8 cellular contexts compared by ENCODE assay signal in genomic region chr14:20305265-20306078, GRCh38. TPM values are rescaled to one million over a fixed set of nuclear protein-coding genes. Genes with fewer than 3 reads are reported as not detected.
DNase-seq lines count a peak whose midpoint lies in the region; ATAC-seq and TF ChIP-seq lines count a peak whose summit lies in the region.

Gene TTC5, minus strand, starts transcription at chr14:20305951. Its CDS starts 14 bp downstream, at chr14:20305937.

- H3K36me3 Mint-ChIP-seq in WTC11 = peaks cover 13% of the 10 kb centered on the region

- H3K4me3 Mint-ChIP-seq in WTC11 = peak within 1 kb of the TSS; percentile 97

- peak; percentile 64 for TF ChIP-seq CTCF in WTC11 (IDR thresholded peaks at IDR 0.05)

- H3K4me1 Mint-ChIP-seq in WTC11 = peaks cover 9% of the 10 kb centered on the region

- H3K27ac Mint-ChIP-seq in WTC11 = peak within 1 kb of the TSS; percentile 2; the same call in 1 of the 2 replicates

- POLR2A ChIA-PET in WTC11 (lab: Charles Lee) = no interaction called here

- no peaks in the 10 kb centered on the region for H3K27me3 Mint-ChIP-seq in WTC11 (ENCODE audit: low read depth)

- CTCF ChIA-PET in WTC11 (lab: Charles Lee) = interaction anchor here (1.5 kb wide), 1 partner anchor 156 kb away, joined by 3 read pairs; the partner anchor contains the start of gene PIP4P1

- peak; percentile 89 for DNase-seq in AG08396 (ENCODE audit: low spot score)
- peak; percentile 66 for DNase-seq in NCI-H226
- peak; percentile 84 for DNase-seq in WTC11 (ENCODE audit: low spot score)
- peak; percentile 85 for DNase-seq in central memory CD4-positive, alpha-beta T cell
- peak; percentile 91 for DNase-seq in islet precursor cell
- DNase-seq in stimulated activated CD4-positive, alpha-beta T cell treated with anti-CD3 and anti-CD28 coated beads, Interleukin-12 subunit alpha, Interleukin-12 subunit beta, amount 100 ng/mL, for 48 hours (ENCODE audit: low read depth in 2 of 3, low spot score in 1 of 3) = peak; percentile 75 to 95 (median 83)

- peaks cover 5% of the 10 kb centered on the region for H3K9me3 Mint-ChIP-seq in WTC11

- peak; percentile 96 for ATAC-seq in GM18909 (IDR thresholded peaks at IDR 0.05; ENCODE audit: poor library complexity, unreplicated experiment)
- peak; percentile 88 for ATAC-seq in HG03196 (IDR thresholded peaks at IDR 0.05; ENCODE audit: unreplicated experiment)
- peak; percentile 85 for ATAC-seq in WTC11

TF ChIP-seq in WTC11, 78 proteins besides CTCF, POLR2A, EP300 and RAD21:
- no peak for TF ChIP-seq OVOL2 (CRISPR knock-in tag; IDR thresholded peaks at IDR 0.05; ENCODE audit: borderline replicate concordance)
- peak; percentile 45; the same call in 1 of the 2 replicates for TF ChIP-seq EMX1 (CRISPR knock-in tag; IDR thresholded peaks at IDR 0.05)
- TF ChIP-seq FOXK1 (CRISPR knock-in tag; IDR thresholded peaks at IDR 0.05) = 0 out of 2 replicates have a peak, but pooled peaks have one; percentile 51
- 0 out of 2 replicates have a peak, but pooled peaks have one; percentile 37 for TF ChIP-seq ZNF416 (CRISPR knock-in tag; IDR thresholded peaks at IDR 0.05)
- no peak for TF ChIP-seq AFF4 (CRISPR knock-in tag; IDR thresholded peaks at IDR 0.05; ENCODE audit: borderline replicate concordance)
- TF ChIP-seq GABPB1 (CRISPR knock-in tag; IDR thresholded peaks at IDR 0.05) = 0 out of 2 replicates have a peak, but pooled peaks have one; percentile 35
- TF ChIP-seq SP1 (CRISPR knock-in tag; conservative IDR thresholded peaks at IDR 0.05) = 0 out of 2 replicates have a peak, but pooled peaks have one; percentile 21

RNA-seq across cellular contexts. Expression of gene TTC5, which starts in this region (rescaled TPM):
- 15.9 to 19.2 TPM (median 18.1 TPM) in 3 replicates for total RNA-seq in WTC11 (2021)

Comparison
In these comparisons a context has a peak if more than half of its experiments do, and no peak if none do; other contexts are left out.
1. Peak in every context shown above with its lines: DNase-seq and ATAC-seq.